8 cellular contexts compared by ENCODE assay signal in the genomic region with DNA sequence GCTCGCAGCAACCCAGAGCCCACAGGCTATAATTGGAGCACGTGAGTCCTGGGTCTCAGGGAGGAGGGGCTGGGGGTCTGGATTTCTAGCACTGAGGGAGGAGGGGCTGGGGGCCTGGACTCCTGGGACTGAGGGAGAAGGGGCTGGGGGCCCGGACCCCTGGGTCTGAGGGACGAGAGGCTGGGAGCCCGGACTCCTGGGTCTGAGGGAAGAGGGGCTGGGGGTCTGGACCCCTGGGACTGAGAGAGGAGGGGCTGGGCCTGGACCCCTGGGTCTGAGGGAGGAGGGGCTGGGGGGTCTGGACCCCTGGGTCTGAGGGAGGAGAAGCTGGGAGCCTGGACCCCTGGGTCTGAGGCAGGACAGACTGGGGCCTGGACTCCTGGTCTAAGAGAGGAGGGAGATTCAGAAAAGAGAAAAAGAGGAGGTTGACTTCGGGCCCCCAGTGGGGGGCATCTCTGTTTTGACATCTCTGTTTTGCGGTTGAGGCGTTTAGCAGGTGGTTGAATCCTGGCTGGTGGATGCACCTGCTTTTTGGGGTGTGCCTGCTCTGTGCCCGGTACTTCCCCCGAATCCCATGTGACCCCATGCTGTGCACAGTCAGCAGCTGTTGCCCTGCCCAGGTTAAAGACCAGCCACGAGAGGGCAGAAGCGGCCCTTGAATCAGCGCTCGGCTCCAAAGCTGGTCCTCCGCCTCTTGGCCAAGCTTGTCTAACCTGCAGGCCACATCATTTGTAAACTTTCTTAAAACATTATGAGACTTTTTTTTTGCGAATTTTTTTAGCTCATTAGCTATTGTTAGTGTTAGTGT. TPM values are rescaled to one million over a fixed set of nuclear protein-coding genes. Genes with fewer than 3 reads are reported as not detected.
DNase-seq lines count a peak whose midpoint lies in the region; ATAC-seq and TF ChIP-seq lines count a peak whose summit lies in the region.

No MANE protein-coding gene starts in this region.

- no peaks in the 10 kb centered on the region for H3K9me3 Mint-ChIP-seq in CD8-positive, alpha-beta memory T cell
- peaks cover 0 to 2% of the 10 kb centered on the region in 2 donors for H3K9me3 Mint-ChIP-seq in stimulated activated naive B cell treated with anti-CD40 and anti-IgM and Interleukin-4, amounts not matched to agents 10 μg/mL and 1 μg/mL and 100 μg/mL, for 72 hours

- H3K4me3 Mint-ChIP-seq in CD8-positive, alpha-beta memory T cell, result no peak overlapping the region
- H3K4me3 Mint-ChIP-seq in stimulated activated naive B cell treated with anti-CD40 and anti-IgM and Interleukin-4, amounts not matched to agents 10 μg/mL and 1 μg/mL and 100 μg/mL, for 72 hours, result no peak overlapping the region

- POLR2A ChIA-PET in CD8-positive, alpha-beta memory T cell (lab: Charles Lee), result no interaction called here

- peak; percentile 73 for ATAC-seq in GM21381 (IDR thresholded peaks at IDR 0.05; ENCODE audit: unreplicated experiment)
- ATAC-seq in stimulated activated naive B cell treated with anti-CD40 and anti-IgM and Interleukin-4, amounts not matched to agents 10 μg/mL and 1 μg/mL and 100 μg/mL, for 72 hours (replicated peaks), result peak; percentile 96 to 98

- no peaks in the 10 kb centered on the region for H3K27me3 ChIP-seq in CD8-positive, alpha-beta memory T cell (ENCODE audit: insufficient read depth, low read length, poor library complexity, severe bottlenecking)

- peak; percentile 37 to 73 (median 39) for DNase-seq in CD8-positive, alpha-beta memory T cell
- DNase-seq in LNCaP clone FGC (ENCODE audit: low read depth) (no peak), mucosa of gallbladder (ENCODE audit: low spot score) (peak; percentile 77), foreskin melanocyte (no peak)
- peak; percentile 69 for DNase-seq in activated CD4-positive, alpha-beta T cell treated with anti-CD3 and anti-CD28 coated beads, Interleukin-2, amount 50 U/mL, for 1 hour
- DNase-seq in effector CD8-positive, alpha-beta T cell (lab: John Stamatoyannopoulos, UW), result peak; percentile 41
- DNase-seq in stimulated activated naive B cell treated with anti-CD40 and anti-IgM and Interleukin-4, amounts not matched to agents 10 μg/mL and 1 μg/mL and 100 μg/mL, for 72 hours, result peak; percentile 83

- H3K27ac Mint-ChIP-seq in CD8-positive, alpha-beta memory T cell, result peak overlapping the region in 2 of 8 donors; percentile 25 to 55
- H3K27ac Mint-ChIP-seq in stimulated activated naive B cell treated with anti-CD40 and anti-IgM and Interleukin-4, amounts not matched to agents 10 μg/mL and 1 μg/mL and 100 μg/mL, for 72 hours, result no peak overlapping the region

- H3K36me3 Mint-ChIP-seq in CD8-positive, alpha-beta memory T cell, result no peaks in the 10 kb centered on the region
- peaks cover 0 to 3% of the 10 kb centered on the region in 2 donors for H3K36me3 Mint-ChIP-seq in stimulated activated naive B cell treated with anti-CD40 and anti-IgM and Interleukin-4, amounts not matched to agents 10 μg/mL and 1 μg/mL and 100 μg/mL, for 72 hours

- H3K36me3 ChIP-seq in CD8-positive, alpha-beta memory T cell (ENCODE audit: insufficient read depth, low read length), result no peaks in the 10 kb centered on the region

- no peaks in the 10 kb centered on the region for H3K9me3 ChIP-seq in CD8-positive, alpha-beta memory T cell (ENCODE audit: low read length)

- no peak overlapping the region for H3K27ac ChIP-seq in CD8-positive, alpha-beta memory T cell (ENCODE audit: low read depth, low read length)

- H3K4me3 ChIP-seq in CD8-positive, alpha-beta memory T cell (ENCODE audit: low read length), result no peak overlapping the region
- no peak overlapping the region for H3K4me3 ChIP-seq in LNCaP clone FGC (ENCODE audit: low read depth, low read length)

- peaks cover 2 to 11% of the 10 kb centered on the region in 2 donors for H3K27me3 Mint-ChIP-seq in CD8-positive, alpha-beta memory T cell
- no peaks in the 10 kb centered on the region for H3K27me3 Mint-ChIP-seq in stimulated activated naive B cell treated with anti-CD40 and anti-IgM and Interleukin-4, amounts not matched to agents 10 μg/mL and 1 μg/mL and 100 μg/mL, for 72 hours

- H3K4me1 Mint-ChIP-seq in CD8-positive, alpha-beta memory T cell, result peaks cover 2 to 19% (median 12%) of the 10 kb centered on the region in 3 donors
- peaks cover 13 to 24% of the 10 kb centered on the region in 2 donors for H3K4me1 Mint-ChIP-seq in stimulated activated naive B cell treated with anti-CD40 and anti-IgM and Interleukin-4, amounts not matched to agents 10 μg/mL and 1 μg/mL and 100 μg/mL, for 72 hours

- peak; percentile 50; the same call in 1 of the 2 replicates for TF ChIP-seq CTCF in LNCaP clone FGC (IDR thresholded peaks at IDR 0.05; ENCODE audit: control insufficient read depth, extremely low read depth, insufficient read depth)

- no peaks in the 10 kb centered on the region for H3K4me1 ChIP-seq in CD8-positive, alpha-beta memory T cell (ENCODE audit: insufficient read depth, low read length)

- CTCF ChIA-PET in CD8-positive, alpha-beta memory T cell (lab: Charles Lee), result interaction anchor here (0.6 to 1.0 kb wide), 3 partner anchors 9 to 70 kb away, joined by 3 read pairs; no protein-coding TSS in a partner anchor

RNA-seq across cellular contexts. Expression of gene PVR, which starts 10.5 kb away (rescaled TPM):
- total RNA-seq in CD8-positive, alpha-beta memory T cell, result 1 to 10 TPM; 5.2 to 5.3 TPM
- polyA plus RNA-seq in CD8-positive, alpha-beta memory T cell, result 0.56 TPM
- total RNA-seq in mucosa of gallbladder, result 42.8 TPM

RNA-seq across cellular contexts. Expression of gene CEACAM19, which starts 17.1 kb away (rescaled TPM):
- total RNA-seq in CD8-positive, alpha-beta memory T cell, result under 1 TPM; 0.18 to 0.24 TPM
- polyA plus RNA-seq in CD8-positive, alpha-beta memory T cell, result not detected
- total RNA-seq in mucosa of gallbladder, result 10.9 TPM

RNA-seq across cellular contexts. Expression of gene IGSF23, which starts 40.8 kb away (rescaled TPM):
- not detected for total RNA-seq in CD8-positive, alpha-beta memory T cell
- not detected for polyA plus RNA-seq in CD8-positive, alpha-beta memory T cell
- total RNA-seq in mucosa of gallbladder, result not detected

RNA-seq across cellular contexts. Expression of gene CEACAM16, which starts 44.8 kb away (rescaled TPM):
- not detected for total RNA-seq in CD8-positive, alpha-beta memory T cell
- polyA plus RNA-seq in CD8-positive, alpha-beta memory T cell, result not detected
- 0.12 TPM for total RNA-seq in mucosa of gallbladder

Comparison
In these comparisons a context has a peak if more than half of its experiments do, and no peak if none do; other contexts are left out.
1. DNase-seq: peak in CD8-positive, alpha-beta memory T cell (5 of 5), activated CD4-positive, alpha-beta T cell treated with anti-CD3 and anti-CD28 coated beads, Interleukin-2, amount 50 U/mL, for 1 hour (single experiment), effector CD8-positive, alpha-beta T cell (single experiment), mucosa of gallbladder (single experiment) and stimulated activated naive B cell treated with anti-CD40 and anti-IgM and Interleukin-4, amounts not matched to agents 10 μg/mL and 1 μg/mL and 100 μg/mL, for 72 hours (single experiment); none in LNCaP clone FGC (single experiment) and foreskin melanocyte (single experiment).